ENCODE assay signal across 1 cellular context in the genomic region with DNA sequence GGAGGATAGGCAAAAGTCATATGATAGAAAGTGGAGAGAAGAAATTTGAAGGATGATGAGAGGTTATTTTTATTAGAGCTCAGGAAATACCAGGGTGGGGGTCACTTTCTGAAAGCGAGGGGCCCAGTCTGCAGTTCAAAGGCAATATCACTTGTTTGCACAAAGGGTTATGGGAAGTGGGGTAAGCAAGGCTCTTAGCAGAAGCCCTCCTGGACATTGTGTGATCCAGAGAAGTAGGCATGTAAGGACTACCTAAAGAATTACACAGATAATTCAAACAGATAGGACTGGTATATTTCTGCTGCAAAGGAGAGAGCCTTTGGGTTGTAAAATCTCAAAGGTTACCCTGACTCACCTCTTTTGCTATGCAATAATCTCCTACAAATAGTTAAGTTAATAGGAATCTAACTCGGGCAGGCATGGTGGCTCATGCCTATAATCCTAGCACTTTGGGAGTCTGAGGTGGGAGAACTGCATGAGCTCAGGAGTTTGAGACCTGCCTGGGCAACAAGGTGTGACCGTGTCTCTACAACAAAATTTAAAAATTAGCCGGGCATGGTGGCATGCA.
TF ChIP-seq lines count a peak whose summit lies in the region.

No MANE protein-coding gene starts in this region.

TF ChIP-seq in HepG2, 621 proteins besides CTCF, POLR2A, EP300 and RAD21:
- TF ChIP-seq ZBTB7A (CRISPR knock-in tag; IDR thresholded peaks at IDR 0.05): no peak
- TF ChIP-seq, protein P1, sequence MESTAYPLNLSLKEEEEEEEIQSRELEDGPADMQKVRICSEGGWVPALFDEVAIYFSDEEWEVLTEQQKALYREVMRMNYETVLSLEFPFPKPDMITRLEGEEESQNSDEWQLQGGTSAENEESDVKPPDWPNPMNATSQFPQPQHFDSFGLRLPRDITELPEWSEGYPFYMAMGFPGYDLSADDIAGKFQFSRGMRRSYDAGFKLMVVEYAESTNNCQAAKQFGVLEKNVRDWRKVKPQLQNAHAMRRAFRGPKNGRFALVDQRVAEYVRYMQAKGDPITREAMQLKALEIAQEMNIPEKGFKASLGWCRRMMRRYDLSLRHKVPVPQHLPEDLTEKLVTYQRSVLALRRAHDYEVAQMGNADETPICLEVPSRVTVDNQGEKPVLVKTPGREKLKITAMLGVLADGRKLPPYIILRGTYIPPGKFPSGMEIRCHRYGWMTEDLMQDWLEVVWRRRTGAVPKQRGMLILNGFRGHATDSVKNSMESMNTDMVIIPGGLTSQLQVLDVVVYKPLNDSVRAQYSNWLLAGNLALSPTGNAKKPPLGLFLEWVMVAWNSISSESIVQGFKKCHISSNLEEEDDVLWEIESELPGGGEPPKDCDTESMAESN (CRISPR knock-in tag; conservative IDR thresholded peaks at IDR 0.05): no peak
- TF ChIP-seq, protein P2, sequence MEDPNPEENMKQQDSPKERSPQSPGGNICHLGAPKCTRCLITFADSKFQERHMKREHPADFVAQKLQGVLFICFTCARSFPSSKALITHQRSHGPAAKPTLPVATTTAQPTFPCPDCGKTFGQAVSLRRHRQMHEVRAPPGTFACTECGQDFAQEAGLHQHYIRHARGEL (CRISPR knock-in tag; IDR thresholded peaks at IDR 0.05): no peak
- TF ChIP-seq, protein P3, sequence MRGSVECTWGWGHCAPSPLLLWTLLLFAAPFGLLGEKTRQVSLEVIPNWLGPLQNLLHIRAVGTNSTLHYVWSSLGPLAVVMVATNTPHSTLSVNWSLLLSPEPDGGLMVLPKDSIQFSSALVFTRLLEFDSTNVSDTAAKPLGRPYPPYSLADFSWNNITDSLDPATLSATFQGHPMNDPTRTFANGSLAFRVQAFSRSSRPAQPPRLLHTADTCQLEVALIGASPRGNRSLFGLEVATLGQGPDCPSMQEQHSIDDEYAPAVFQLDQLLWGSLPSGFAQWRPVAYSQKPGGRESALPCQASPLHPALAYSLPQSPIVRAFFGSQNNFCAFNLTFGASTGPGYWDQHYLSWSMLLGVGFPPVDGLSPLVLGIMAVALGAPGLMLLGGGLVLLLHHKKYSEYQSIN (CRISPR knock-in tag; IDR thresholded peaks at IDR 0.05; ENCODE audit: borderline replicate concordance): no peak
- TF ChIP-seq ZNF543 (CRISPR knock-in tag; IDR thresholded peaks at IDR 0.05): no peak
- TF ChIP-seq ZNF766 (CRISPR knock-in tag; IDR thresholded peaks at IDR 0.05; ENCODE audit: borderline replicate concordance): no peak
- TF ChIP-seq, protein P4, sequence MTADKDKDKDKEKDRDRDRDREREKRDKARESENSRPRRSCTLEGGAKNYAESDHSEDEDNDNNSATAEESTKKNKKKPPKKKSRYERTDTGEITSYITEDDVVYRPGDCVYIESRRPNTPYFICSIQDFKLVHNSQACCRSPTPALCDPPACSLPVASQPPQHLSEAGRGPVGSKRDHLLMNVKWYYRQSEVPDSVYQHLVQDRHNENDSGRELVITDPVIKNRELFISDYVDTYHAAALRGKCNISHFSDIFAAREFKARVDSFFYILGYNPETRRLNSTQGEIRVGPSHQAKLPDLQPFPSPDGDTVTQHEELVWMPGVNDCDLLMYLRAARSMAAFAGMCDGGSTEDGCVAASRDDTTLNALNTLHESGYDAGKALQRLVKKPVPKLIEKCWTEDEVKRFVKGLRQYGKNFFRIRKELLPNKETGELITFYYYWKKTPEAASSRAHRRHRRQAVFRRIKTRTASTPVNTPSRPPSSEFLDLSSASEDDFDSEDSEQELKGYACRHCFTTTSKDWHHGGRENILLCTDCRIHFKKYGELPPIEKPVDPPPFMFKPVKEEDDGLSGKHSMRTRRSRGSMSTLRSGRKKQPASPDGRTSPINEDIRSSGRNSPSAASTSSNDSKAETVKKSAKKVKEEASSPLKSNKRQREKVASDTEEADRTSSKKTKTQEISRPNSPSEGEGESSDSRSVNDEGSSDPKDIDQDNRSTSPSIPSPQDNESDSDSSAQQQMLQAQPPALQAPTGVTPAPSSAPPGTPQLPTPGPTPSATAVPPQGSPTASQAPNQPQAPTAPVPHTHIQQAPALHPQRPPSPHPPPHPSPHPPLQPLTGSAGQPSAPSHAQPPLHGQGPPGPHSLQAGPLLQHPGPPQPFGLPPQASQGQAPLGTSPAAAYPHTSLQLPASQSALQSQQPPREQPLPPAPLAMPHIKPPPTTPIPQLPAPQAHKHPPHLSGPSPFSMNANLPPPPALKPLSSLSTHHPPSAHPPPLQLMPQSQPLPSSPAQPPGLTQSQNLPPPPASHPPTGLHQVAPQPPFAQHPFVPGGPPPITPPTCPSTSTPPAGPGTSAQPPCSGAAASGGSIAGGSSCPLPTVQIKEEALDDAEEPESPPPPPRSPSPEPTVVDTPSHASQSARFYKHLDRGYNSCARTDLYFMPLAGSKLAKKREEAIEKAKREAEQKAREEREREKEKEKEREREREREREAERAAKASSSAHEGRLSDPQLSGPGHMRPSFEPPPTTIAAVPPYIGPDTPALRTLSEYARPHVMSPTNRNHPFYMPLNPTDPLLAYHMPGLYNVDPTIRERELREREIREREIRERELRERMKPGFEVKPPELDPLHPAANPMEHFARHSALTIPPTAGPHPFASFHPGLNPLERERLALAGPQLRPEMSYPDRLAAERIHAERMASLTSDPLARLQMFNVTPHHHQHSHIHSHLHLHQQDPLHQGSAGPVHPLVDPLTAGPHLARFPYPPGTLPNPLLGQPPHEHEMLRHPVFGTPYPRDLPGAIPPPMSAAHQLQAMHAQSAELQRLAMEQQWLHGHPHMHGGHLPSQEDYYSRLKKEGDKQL (CRISPR knock-in tag; IDR thresholded peaks at IDR 0.05; ENCODE audit: low read depth): no peak
- TF ChIP-seq ZNF451 (CRISPR knock-in tag; IDR thresholded peaks at IDR 0.05): no peak
- no peak for TF ChIP-seq ATF7-NPFF (CRISPR knock-in tag; IDR thresholded peaks at IDR 0.05; ENCODE audit: low read depth)
- TF ChIP-seq SAP130 (CRISPR knock-in tag; IDR thresholded peaks at IDR 0.05; ENCODE audit: low read depth): no peak
- TF ChIP-seq, protein P5, sequence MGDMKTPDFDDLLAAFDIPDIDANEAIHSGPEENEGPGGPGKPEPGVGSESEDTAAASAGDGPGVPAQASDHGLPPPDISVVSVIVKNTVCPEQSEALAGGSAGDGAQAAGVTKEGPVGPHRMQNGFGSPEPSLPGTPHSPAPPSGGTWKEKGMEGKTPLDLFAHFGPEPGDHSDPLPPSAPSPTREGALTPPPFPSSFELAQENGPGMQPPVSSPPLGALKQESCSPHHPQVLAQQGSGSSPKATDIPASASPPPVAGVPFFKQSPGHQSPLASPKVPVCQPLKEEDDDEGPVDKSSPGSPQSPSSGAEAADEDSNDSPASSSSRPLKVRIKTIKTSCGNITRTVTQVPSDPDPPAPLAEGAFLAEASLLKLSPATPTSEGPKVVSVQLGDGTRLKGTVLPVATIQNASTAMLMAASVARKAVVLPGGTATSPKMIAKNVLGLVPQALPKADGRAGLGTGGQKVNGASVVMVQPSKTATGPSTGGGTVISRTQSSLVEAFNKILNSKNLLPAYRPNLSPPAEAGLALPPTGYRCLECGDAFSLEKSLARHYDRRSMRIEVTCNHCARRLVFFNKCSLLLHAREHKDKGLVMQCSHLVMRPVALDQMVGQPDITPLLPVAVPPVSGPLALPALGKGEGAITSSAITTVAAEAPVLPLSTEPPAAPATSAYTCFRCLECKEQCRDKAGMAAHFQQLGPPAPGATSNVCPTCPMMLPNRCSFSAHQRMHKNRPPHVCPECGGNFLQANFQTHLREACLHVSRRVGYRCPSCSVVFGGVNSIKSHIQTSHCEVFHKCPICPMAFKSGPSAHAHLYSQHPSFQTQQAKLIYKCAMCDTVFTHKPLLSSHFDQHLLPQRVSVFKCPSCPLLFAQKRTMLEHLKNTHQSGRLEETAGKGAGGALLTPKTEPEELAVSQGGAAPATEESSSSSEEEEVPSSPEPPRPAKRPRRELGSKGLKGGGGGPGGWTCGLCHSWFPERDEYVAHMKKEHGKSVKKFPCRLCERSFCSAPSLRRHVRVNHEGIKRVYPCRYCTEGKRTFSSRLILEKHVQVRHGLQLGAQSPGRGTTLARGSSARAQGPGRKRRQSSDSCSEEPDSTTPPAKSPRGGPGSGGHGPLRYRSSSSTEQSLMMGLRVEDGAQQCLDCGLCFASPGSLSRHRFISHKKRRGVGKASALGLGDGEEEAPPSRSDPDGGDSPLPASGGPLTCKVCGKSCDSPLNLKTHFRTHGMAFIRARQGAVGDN (CRISPR knock-in tag; IDR thresholded peaks at IDR 0.05): no peak
- TF ChIP-seq ZNF136 (CRISPR knock-in tag; IDR thresholded peaks at IDR 0.05; ENCODE audit: low read depth): no peak
- no peak for TF ChIP-seq KDM1A (CRISPR knock-in tag; IDR thresholded peaks at IDR 0.05)
- TF ChIP-seq, protein P6, sequence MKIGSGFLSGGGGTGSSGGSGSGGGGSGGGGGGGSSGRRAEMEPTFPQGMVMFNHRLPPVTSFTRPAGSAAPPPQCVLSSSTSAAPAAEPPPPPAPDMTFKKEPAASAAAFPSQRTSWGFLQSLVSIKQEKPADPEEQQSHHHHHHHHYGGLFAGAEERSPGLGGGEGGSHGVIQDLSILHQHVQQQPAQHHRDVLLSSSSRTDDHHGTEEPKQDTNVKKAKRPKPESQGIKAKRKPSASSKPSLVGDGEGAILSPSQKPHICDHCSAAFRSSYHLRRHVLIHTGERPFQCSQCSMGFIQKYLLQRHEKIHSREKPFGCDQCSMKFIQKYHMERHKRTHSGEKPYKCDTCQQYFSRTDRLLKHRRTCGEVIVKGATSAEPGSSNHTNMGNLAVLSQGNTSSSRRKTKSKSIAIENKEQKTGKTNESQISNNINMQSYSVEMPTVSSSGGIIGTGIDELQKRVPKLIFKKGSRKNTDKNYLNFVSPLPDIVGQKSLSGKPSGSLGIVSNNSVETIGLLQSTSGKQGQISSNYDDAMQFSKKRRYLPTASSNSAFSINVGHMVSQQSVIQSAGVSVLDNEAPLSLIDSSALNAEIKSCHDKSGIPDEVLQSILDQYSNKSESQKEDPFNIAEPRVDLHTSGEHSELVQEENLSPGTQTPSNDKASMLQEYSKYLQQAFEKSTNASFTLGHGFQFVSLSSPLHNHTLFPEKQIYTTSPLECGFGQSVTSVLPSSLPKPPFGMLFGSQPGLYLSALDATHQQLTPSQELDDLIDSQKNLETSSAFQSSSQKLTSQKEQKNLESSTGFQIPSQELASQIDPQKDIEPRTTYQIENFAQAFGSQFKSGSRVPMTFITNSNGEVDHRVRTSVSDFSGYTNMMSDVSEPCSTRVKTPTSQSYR (CRISPR knock-in tag; IDR thresholded peaks at IDR 0.05; ENCODE audit: borderline replicate concordance): no peak
- no peak for TF ChIP-seq SMAD3 (CRISPR knock-in tag; IDR thresholded peaks at IDR 0.05)
- TF ChIP-seq TMF1 (CRISPR knock-in tag; IDR thresholded peaks at IDR 0.05; ENCODE audit: low read depth): no peak
- no peak for TF ChIP-seq AGO1 (IDR thresholded peaks at IDR 0.05; ENCODE audit: low read depth, low read length, poor library complexity, severe bottlenecking)
- TF ChIP-seq, protein P7, sequence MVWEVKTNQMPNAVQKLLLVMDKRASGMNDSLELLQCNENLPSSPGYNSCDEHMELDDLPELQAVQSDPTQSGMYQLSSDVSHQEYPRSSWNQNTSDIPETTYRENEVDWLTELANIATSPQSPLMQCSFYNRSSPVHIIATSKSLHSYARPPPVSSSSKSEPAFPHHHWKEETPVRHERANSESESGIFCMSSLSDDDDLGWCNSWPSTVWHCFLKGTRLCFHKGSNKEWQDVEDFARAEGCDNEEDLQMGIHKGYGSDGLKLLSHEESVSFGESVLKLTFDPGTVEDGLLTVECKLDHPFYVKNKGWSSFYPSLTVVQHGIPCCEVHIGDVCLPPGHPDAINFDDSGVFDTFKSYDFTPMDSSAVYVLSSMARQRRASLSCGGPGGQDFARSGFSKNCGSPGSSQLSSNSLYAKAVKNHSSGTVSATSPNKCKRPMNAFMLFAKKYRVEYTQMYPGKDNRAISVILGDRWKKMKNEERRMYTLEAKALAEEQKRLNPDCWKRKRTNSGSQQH (CRISPR knock-in tag; IDR thresholded peaks at IDR 0.05; ENCODE audit: low read depth): no peak
